6 cellular contexts compared by ENCODE assay signal in genomic region chr1:155003227-155003765, GRCh38. TPM values are rescaled to one million over a fixed set of nuclear protein-coding genes. Genes with fewer than 3 reads are reported as not detected.
DNase-seq lines count a peak whose midpoint lies in the region; ATAC-seq and TF ChIP-seq lines count a peak whose summit lies in the region.

No MANE protein-coding gene starts in this region.

- H3K79me2 ChIP-seq in mammary epithelial cell (ENCODE audit: insufficient read depth, low read length) = peaks cover 61% of the 10 kb centered on the region

- in situ Hi-C loops in mammary epithelial cell (cut with MboI; ENCODE audit: low sequenced_read_pairs in 2 of 2) = no loop called here

- CTCF ChIA-PET in mammary epithelial cell (lab: Charles Lee; ENCODE audit: low non-redundant PET) = no interaction called here

- H3K36me3 ChIP-seq in mammary epithelial cell (ENCODE audit: insufficient read depth, low read length) = no peaks in the 10 kb centered on the region

- no peak for TF ChIP-seq CTCF in mammary epithelial cell (conservative IDR thresholded peaks at IDR 0.05 in 1 of 2, IDR thresholded peaks at IDR 0.05 in 1 of 2; ENCODE audit: extremely low read depth in 1 of 2, insufficient read depth in 1 of 2, low read depth in 1 of 2, low read length in 2 of 2)
- no peak for TF ChIP-seq CTCF in neural crest cell (conservative IDR thresholded peaks at IDR 0.05)

- no peak for ATAC-seq in stimulated activated naive CD8-positive, alpha-beta T cell treated with anti-CD3 and anti-CD28 coated beads, Interleukin-15, Interleukin-2, amounts not matched to agents 100 U/mL and 50 U/mL, for 24 hours
- ATAC-seq in GM21360 (IDR thresholded peaks at IDR 0.05; ENCODE audit: unreplicated experiment) (no peak), GM21447 (IDR thresholded peaks at IDR 0.05; ENCODE audit: unreplicated experiment) (no peak)

- no peaks in the 10 kb centered on the region for H3K36me3 Mint-ChIP-seq in stimulated activated naive CD8-positive, alpha-beta T cell treated with anti-CD3 and anti-CD28 coated beads, Interleukin-15, Interleukin-2, amounts not matched to agents 100 ng/mL and 50 ng/mL, for 24 hours (ENCODE audit: low read depth)
- H3K36me3 Mint-ChIP-seq in neural crest cell (ENCODE audit: low read depth) = no peaks in the 10 kb centered on the region

- H3K4me1 Mint-ChIP-seq in stimulated activated naive CD8-positive, alpha-beta T cell treated with anti-CD3 and anti-CD28 coated beads, Interleukin-15, Interleukin-2, amounts not matched to agents 100 ng/mL and 50 ng/mL, for 24 hours (ENCODE audit: low read depth) = peaks cover 57% of the 10 kb centered on the region
- H3K4me1 Mint-ChIP-seq in neural crest cell = peaks cover 36% of the 10 kb centered on the region

- peak overlapping the region; percentile 73 for H3K4me2 ChIP-seq in mammary epithelial cell (ENCODE audit: insufficient read depth, low read depth, low read length)

- H3K9me3 ChIP-seq in mammary epithelial cell (replicated peaks; ENCODE audit: insufficient read depth, low read length) = no peaks in the 10 kb centered on the region

- BruUV-seq in mammary epithelial cell (replicated peaks; lab: Mats Ljungman, UMichigan) = TSS peak; percentile 74

- DNase-seq in stimulated activated naive CD8-positive, alpha-beta T cell treated with anti-CD3 and anti-CD28 coated beads, Interleukin-15, Interleukin-2, amounts not matched to agents 100 U/mL and 50 U/mL, for 24 hours = no peak
- DNase-seq in mammary epithelial cell (no peak), neural crest cell (ENCODE audit: low read depth, low spot score) (no peak)

- H3K4me1 ChIP-seq in mammary epithelial cell (ENCODE audit: insufficient read depth, low read length) = peaks cover 48% of the 10 kb centered on the region

- H3K27ac Mint-ChIP-seq in stimulated activated naive CD8-positive, alpha-beta T cell treated with anti-CD3 and anti-CD28 coated beads, Interleukin-15, Interleukin-2, amounts not matched to agents 100 ng/mL and 50 ng/mL, for 24 hours = peak overlapping the region; percentile 94
- peak overlapping the region; percentile 50 for H3K27ac Mint-ChIP-seq in neural crest cell (ENCODE audit: unreplicated experiment)

- H3K27me3 ChIP-seq in mammary epithelial cell (ENCODE audit: insufficient read depth, low read length) = no peaks in the 10 kb centered on the region

- dilution Hi-C loops in mammary epithelial cell (cut with HindIII; ENCODE audit: low sequenced_read_pairs) = no loop called here

- peak overlapping the region; percentile 56 for H3K27ac ChIP-seq in mammary epithelial cell (ENCODE audit: insufficient read depth, low read depth, low read length)

- H3K9me3 Mint-ChIP-seq in stimulated activated naive CD8-positive, alpha-beta T cell treated with anti-CD3 and anti-CD28 coated beads, Interleukin-15, Interleukin-2, amounts not matched to agents 100 ng/mL and 50 ng/mL, for 24 hours = no peaks in the 10 kb centered on the region
- H3K9me3 Mint-ChIP-seq in neural crest cell = no peaks in the 10 kb centered on the region

- H4K20me1 ChIP-seq in mammary epithelial cell (ENCODE audit: insufficient read depth, low read length) = no peaks in the 10 kb centered on the region

- peak overlapping the region; percentile 60 for H2AFZ ChIP-seq in mammary epithelial cell (ENCODE audit: low read depth, low read length)

- intact Hi-C loops in mammary epithelial cell (cut with micrococcal nuclease) = loop anchor here (5.0 kb wide), 1 partner anchor 446 kb away; the partner anchor contains the start of gene UBE2Q1

- no peaks in the 10 kb centered on the region for H3K27me3 Mint-ChIP-seq in stimulated activated naive CD8-positive, alpha-beta T cell treated with anti-CD3 and anti-CD28 coated beads, Interleukin-15, Interleukin-2, amounts not matched to agents 100 ng/mL and 50 ng/mL, for 24 hours
- no peaks in the 10 kb centered on the region for H3K27me3 Mint-ChIP-seq in neural crest cell (ENCODE audit: low read depth)

- H3K4me3 Mint-ChIP-seq in stimulated activated naive CD8-positive, alpha-beta T cell treated with anti-CD3 and anti-CD28 coated beads, Interleukin-15, Interleukin-2, amounts not matched to agents 100 ng/mL and 50 ng/mL, for 24 hours = peak overlapping the region; percentile 92
- H3K4me3 Mint-ChIP-seq in neural crest cell = peak overlapping the region; percentile 93

- peak overlapping the region; percentile 92 to 95 (median 93) for H3K4me3 ChIP-seq in mammary epithelial cell (replicated peaks in 1 of 3; ENCODE audit: insufficient read depth in 1 of 3, low read depth in 2 of 3, low read length in 3 of 3)

- 5% methylated on average over 17 of the region's 37 CpGs for WGBS in mammary epithelial cell (ENCODE audit: low coverage, missing lambda C conversion rate)

- H3K9ac ChIP-seq in mammary epithelial cell (ENCODE audit: insufficient read depth, low read length) = peak overlapping the region; percentile 84

RNA-seq across cellular contexts. Expression of gene ZBTB7B, which starts 0.7 kb away (rescaled TPM):
- 10 to 100 TPM; 33.0 to 51.9 TPM for total RNA-seq in mammary epithelial cell
- 22.2 TPM for polyA plus RNA-seq in mammary epithelial cell
- 17.8 TPM for polyA minus RNA-seq in mammary epithelial cell
- 5.9 and 6.9 TPM in 2 replicates for total RNA-seq in neural crest cell

RNA-seq across cellular contexts. Expression of gene LENEP, which starts 9.9 kb away (rescaled TPM):
- total RNA-seq in mammary epithelial cell = 1 to 10 TPM in 1 of 2 donors, under 1 TPM in 1; 0.82 to 1.5 TPM
- 0.16 TPM for polyA plus RNA-seq in mammary epithelial cell
- not detected for polyA minus RNA-seq in mammary epithelial cell
- 1.9 and 2.5 TPM in 2 replicates for total RNA-seq in neural crest cell

RNA-seq across cellular contexts. Expression of gene FLAD1, which starts 20.2 kb away (rescaled TPM):
- 10 to 100 TPM; 46.4 to 58.5 TPM for total RNA-seq in mammary epithelial cell
- 54.2 TPM for polyA plus RNA-seq in mammary epithelial cell
- 43.1 TPM for polyA minus RNA-seq in mammary epithelial cell
- 76.3 and 81.9 TPM in 2 replicates for total RNA-seq in neural crest cell

RNA-seq across cellular contexts. Expression of gene CKS1B, which starts 28.8 kb away (rescaled TPM):
- total RNA-seq in mammary epithelial cell (10 to 100 TPM; 44.2 to 95.6 TPM), neural crest cell (211 and 217 TPM in 2 replicates)
- 282 TPM for polyA plus RNA-seq in mammary epithelial cell
- 66.1 TPM for polyA minus RNA-seq in mammary epithelial cell

RNA-seq across cellular contexts. Expression of gene DCST2, which starts 30.3 kb away (rescaled TPM):
- total RNA-seq in mammary epithelial cell (under 1 TPM; 0.33 to 0.66 TPM), neural crest cell (1.3 and 3.4 TPM in 2 replicates)
- 0.15 TPM for polyA plus RNA-seq in mammary epithelial cell
- not detected for polyA minus RNA-seq in mammary epithelial cell
